ENCODE assay signal across 18 cellular contexts in genomic region chr21:33367309-33367973, GRCh38. TPM values are rescaled to one million over a fixed set of nuclear protein-coding genes. Genes with fewer than 3 reads are reported as not detected.
A peak's percentile ranks its signal among the peaks of the same experiment; 100 is the strongest.
DNase-seq lines count a peak whose midpoint lies in the region; ATAC-seq, FAIRE-seq and TF ChIP-seq lines count a peak whose summit lies in the region.
"Had no signal": no experiment of that assay in that cellular context is flagged by ENCODE, and none has a peak within 500 bp of the region (broad histone marks: within the 10 kb centered on the region; RNA-seq: fewer than 3 reads in every experiment).

No MANE protein-coding gene starts in this region.

- H3K4me1 ChIP-seq in heart left ventricle = peaks cover 0 to 23% (median 0%) of the 10 kb centered on the region in 12 donors
- H3K4me1 ChIP-seq: BE2C had no signal

- H3K4me3 Mint-ChIP-seq in natural killer cell treated with Interleukin-12 subunit alpha and Interleukin-12 subunit beta and Interleukin-15 and Interleukin-18, amount 100 ng/mL, for 72 hours = no peak overlapping the region
- H3K4me3 Mint-ChIP-seq in natural killer cell (no peak overlapping the region), type B pancreatic cell (no peak overlapping the region)
- H3K4me3 Mint-ChIP-seq: neural crest cell had no signal

- ATAC-seq in natural killer cell treated with Interleukin-12 subunit alpha and Interleukin-12 subunit beta and Interleukin-15 and Interleukin-18, amount 100 ng/mL, for 72 hours = no peak
- no peak for ATAC-seq in natural killer cell
- ATAC-seq in heart left ventricle = no peak

- H3K27ac Mint-ChIP-seq in natural killer cell treated with Interleukin-12 subunit alpha and Interleukin-12 subunit beta and Interleukin-15 and Interleukin-18, amount 100 ng/mL, for 72 hours = no peak overlapping the region
- H3K27ac Mint-ChIP-seq in natural killer cell (no peak overlapping the region), type B pancreatic cell (peak overlapping the region; percentile 32)

- H3K4me3 ChIP-seq in bronchial epithelial cell (ENCODE audit: low read depth, low read length) (no peak overlapping the region), heart left ventricle (no peak overlapping the region)
- H3K4me3 ChIP-seq: left ventricle myocardium inferior had no signal

- TF ChIP-seq CTCF in natural killer cell (IDR thresholded peaks at IDR 0.05) = no peak
- TF ChIP-seq CTCF in bronchial epithelial cell (IDR thresholded peaks at IDR 0.05; ENCODE audit: insufficient read depth, low read length, severe bottlenecking) = no peak
- TF ChIP-seq CTCF in type B pancreatic cell (conservative IDR thresholded peaks at IDR 0.05) = no peak
- no peak for TF ChIP-seq CTCF in heart left ventricle (IDR thresholded peaks at IDR 0.05)

- peaks cover 35 to 40% of the 10 kb centered on the region in 2 donors for H3K27me3 Mint-ChIP-seq in natural killer cell treated with Interleukin-12 subunit alpha and Interleukin-12 subunit beta and Interleukin-15 and Interleukin-18, amount 100 ng/mL, for 72 hours
- H3K27me3 Mint-ChIP-seq in natural killer cell (ENCODE audit: low read depth in 2 of 2) = peaks cover 47 to 48% of the 10 kb centered on the region in 2 donors
- H3K27me3 Mint-ChIP-seq in type B pancreatic cell = no peaks in the 10 kb centered on the region

- WGBS in heart left ventricle, 4 donors = 86 to 88% (median 88%) methylated on average over 7 of the region's 7 CpGs

- no peaks in the 10 kb centered on the region for H3K4me1 Mint-ChIP-seq in natural killer cell treated with Interleukin-12 subunit alpha and Interleukin-12 subunit beta and Interleukin-15 and Interleukin-18, amount 100 ng/mL, for 72 hours (ENCODE audit: low read depth in 2 of 2)
- H3K4me1 Mint-ChIP-seq in natural killer cell (peaks cover 0 to under 1% of the 10 kb centered on the region in 2 donors), type B pancreatic cell (ENCODE audit: unreplicated experiment) (no peaks in the 10 kb centered on the region)
- H3K4me1 Mint-ChIP-seq: neural crest cell had no signal

- H3K9me3 ChIP-seq in heart left ventricle = peaks cover 0 to 28% (median 15%) of the 10 kb centered on the region in 12 donors

- H3K9me3 Mint-ChIP-seq in natural killer cell treated with Interleukin-12 subunit alpha and Interleukin-12 subunit beta and Interleukin-15 and Interleukin-18, amount 100 ng/mL, for 72 hours = peaks cover 10% of the 10 kb centered on the region
- H3K9me3 Mint-ChIP-seq in natural killer cell = peaks cover 0 to 6% of the 10 kb centered on the region in 2 donors
- peaks cover 5% of the 10 kb centered on the region for H3K9me3 Mint-ChIP-seq in type B pancreatic cell

- no peaks in the 10 kb centered on the region for H3K36me3 ChIP-seq in bronchial epithelial cell (ENCODE audit: control insufficient read depth, insufficient read depth, low read length)
- no peaks in the 10 kb centered on the region for H3K36me3 ChIP-seq in heart left ventricle
- H3K36me3 ChIP-seq: BE2C, left ventricle myocardium inferior had no signal

- peaks cover 22% of the 10 kb centered on the region for H3K36me3 Mint-ChIP-seq in natural killer cell treated with Interleukin-12 subunit alpha and Interleukin-12 subunit beta and Interleukin-15 and Interleukin-18, amount 100 ng/mL, for 72 hours
- no peaks in the 10 kb centered on the region for H3K36me3 Mint-ChIP-seq in natural killer cell
- H3K36me3 Mint-ChIP-seq in type B pancreatic cell = no peaks in the 10 kb centered on the region

- TF ChIP-seq POLR2A in heart left ventricle (IDR thresholded peaks at IDR 0.05) = no peak

- H3K27me3 ChIP-seq in bronchial epithelial cell (ENCODE audit: control insufficient read depth, insufficient read depth, low read length) (no peaks in the 10 kb centered on the region), heart left ventricle (no peaks in the 10 kb centered on the region)

- no peak for FAIRE-seq in bronchial epithelial cell (lab: Jason Lieb, UNC)
- FAIRE-seq: G401.6 had no signal

- DNase-seq in natural killer cell treated with Interleukin-12 subunit alpha and Interleukin-12 subunit beta and Interleukin-15 and Interleukin-18, amount 100 ng/mL, for 72 hours (ENCODE audit: low spot score) = peak; percentile 8
- DNase-seq in natural killer cell (no peak), NCI-H748 (lab: John Stamatoyannopoulos, UW; ENCODE audit: unreplicated experiment) (peak; percentile 32), bronchial epithelial cell (ENCODE audit: low read depth) (peak; percentile 39), type B pancreatic cell (ENCODE audit: extremely low spot score, unreplicated experiment) (no peak), heart left ventricle (no peak), DMS79 (lab: John Stamatoyannopoulos, UW) (no peak), NCI-H82 treated with DMSO at 0.1 percent for 48 hours (lab: John Stamatoyannopoulos, UW; ENCODE audit: unreplicated experiment) (no peak)
- DNase-seq: activated T-cell treated with anti-CD3 and anti-CD28 coated beads, Interleukin-2, amount 50 U/mL, for 48 hours; BE2C; hippocampal formation; KG1; left ventricle myocardium inferior; NCI-H1694; NCI-H82; SIG-M5 had no signal

- intact Hi-C loops in natural killer cell (cut with micrococcal nuclease) (loop anchor here (10.0 kb wide), 1 partner anchor 237 kb away; no protein-coding TSS in a partner anchor), heart left ventricle (cut with DNase I) (loop anchor here in 3 of 10 donors (10.0 kb wide), 3 partner anchors 77 to 533 kb away; no protein-coding TSS in a partner anchor)

- no peak overlapping the region for H3K27ac ChIP-seq in heart left ventricle
- H3K27ac ChIP-seq: left ventricle myocardium inferior had no signal

RNA-seq across cellular contexts. Expression of gene IFNGR2, which starts 35.8 kb away (rescaled TPM):
- total RNA-seq in natural killer cell treated with Interleukin-12 subunit alpha and Interleukin-12 subunit beta and Interleukin-15 and Interleukin-18, amount 100 ng/mL, for 72 hours = 1 to 10 TPM in 1 of 2 donors, not detected in 1; 1.6 TPM
- total RNA-seq in natural killer cell = 10 to 100 TPM in 1 of 3 donors, 1 to 10 TPM in 2; 3.6 to 16.5 (median 8.6) TPM
- 42.4 and 56.8 TPM in 2 replicates for total RNA-seq in bronchial epithelial cell
- total RNA-seq in type B pancreatic cell (ENCODE audit: low replicate concordance) = 39.0 and 40.4 TPM in 2 replicates
- total RNA-seq in heart left ventricle = 10 to 100 TPM; 25.1 to 83.3 (median 35.7) TPM
- polyA plus RNA-seq in heart left ventricle = 10 to 100 TPM; 25.1 to 27.3 TPM

RNA-seq across cellular contexts. Expression of gene IFNAR1, which starts 42.7 kb away (rescaled TPM):
- total RNA-seq in natural killer cell treated with Interleukin-12 subunit alpha and Interleukin-12 subunit beta and Interleukin-15 and Interleukin-18, amount 100 ng/mL, for 72 hours = 10 to 100 TPM; 16.0 to 16.6 TPM
- total RNA-seq in natural killer cell (10 to 100 TPM; 15.0 to 21.3 (median 19.3) TPM), bronchial epithelial cell (8.1 and 8.2 TPM in 2 replicates), type B pancreatic cell (ENCODE audit: low replicate concordance) (26.4 and 28.6 TPM in 2 replicates), heart left ventricle (10 to 100 TPM; 15.6 to 38.9 (median 22.5) TPM)
- 10 to 100 TPM in 1 of 2 donors, 1 to 10 TPM in 1; 6.5 to 35.9 TPM for polyA plus RNA-seq in heart left ventricle

Comparison
In these comparisons a context has a peak if more than half of its experiments do, and no peak if none do; other contexts are left out.
1. DNase-seq: peak in natural killer cell treated with Interleukin-12 subunit alpha and Interleukin-12 subunit beta and Interleukin-15 and Interleukin-18, amount 100 ng/mL, for 72 hours (single experiment), NCI-H748 (single experiment) and bronchial epithelial cell (single experiment); none in natural killer cell (single experiment), type B pancreatic cell (single experiment), heart left ventricle (0 of 5), DMS79 (single experiment) and NCI-H82 treated with DMSO at 0.1 percent for 48 hours (single experiment).